Comparison of ENCODE assay signal across 33 cellular contexts in genomic region chr9:2320632-2321031, GRCh38.
"Had no signal": no experiment of that assay in that cellular context is flagged by ENCODE, and none has a peak within 500 bp of the region (broad histone marks: within the 10 kb centered on the region; RNA-seq: fewer than 3 reads in every experiment).

No MANE protein-coding gene starts in this region.

- DNase-seq: activated B cell treated with CpG ODN at 0.5 μM for 24 hours; activated CD4-positive, alpha-beta memory T cell treated with anti-CD3 and anti-CD28 coated beads for 36 hours; activated CD4-positive, alpha-beta T cell treated with anti-CD3 and anti-CD28 coated beads for 36 hours; activated CD4-positive, alpha-beta T cell treated with anti-CD3 and anti-CD28 coated beads, Interleukin-2, amount 10 ng/mL, durations not matched to agents 24 days and 14 days; activated CD4-positive, CD25-positive, alpha-beta regulatory T cell treated with anti-CD3 and anti-CD28 coated beads, Interleukin-2, amount 50 U/mL, for 72 hours; activated CD8-positive, alpha-beta memory T cell treated with anti-CD3 and anti-CD28 coated beads, Interleukin-2, amount 10 ng/mL, durations not matched to agents 7 days and 5 days; activated CD8-positive, alpha-beta memory T cell treated with anti-CD3 and anti-CD28 coated beads, Interleukin-2, amount 50 U/mL, for 4 hours; activated CD8-positive, alpha-beta T cell treated with anti-CD3 and anti-CD28 coated beads, Interleukin-2, amount 10 ng/mL, durations not matched to agents 7 days and 5 days; activated effector memory CD4-positive, alpha-beta T cell treated with anti-CD3 and anti-CD28 coated beads, Interleukin-2, amount 50 U/mL, for 16 hours; activated naive CD4-positive, alpha-beta T cell treated with anti-CD3 and anti-CD28 coated beads for 36 hours; activated naive CD8-positive, alpha-beta T cell treated with anti-CD3 and anti-CD28 coated beads for 36 hours; activated naive CD8-positive, alpha-beta T cell treated with anti-CD3 and anti-CD28 coated beads, Interleukin-2, amount 50 U/mL, for 24 hours; activated T-cell treated with anti-CD3 and anti-CD28 coated beads, Interleukin-2, amount 50 U/mL, for 1 hour; activated T-cell treated with anti-CD3 and anti-CD28 coated beads, Interleukin-2, amount 50 U/mL, for 48 hours; adrenal gland; amygdala; aorta; central memory CD4-positive, alpha-beta T cell; cerebellar nuclear complex; colonic mucosa; effector CD8-positive, alpha-beta T cell; foreskin melanocyte; heart right ventricle; T-helper 17 cell; T1000; WERI-Rb-1 had no signal

- H3K4me3 ChIP-seq: adrenal gland, breast epithelium, cardiac muscle cell, colonic mucosa, gastroesophageal sphincter, heart right ventricle, hepatocyte had no signal

- H3K9me3 ChIP-seq: adrenal gland, breast epithelium, colonic mucosa had no signal

- H3K36me3 ChIP-seq: adrenal gland, breast epithelium, cardiac muscle cell, colonic mucosa, gastroesophageal sphincter, heart right ventricle, WERI-Rb-1 had no signal

- H3K4me1 ChIP-seq: adrenal gland, breast epithelium, colonic mucosa, gastroesophageal sphincter, heart right ventricle had no signal

- H3K27me3 ChIP-seq: adrenal gland, breast epithelium, cardiac muscle cell, colonic mucosa, gastroesophageal sphincter, heart right ventricle, hepatocyte had no signal

- H3K4me2 ChIP-seq: hepatocyte had no signal

- H3K27ac ChIP-seq: adrenal gland, breast epithelium, cardiac muscle cell, colonic mucosa, epithelial cell of prostate, gastroesophageal sphincter, heart right ventricle, hepatocyte, WERI-Rb-1 had no signal

- H3K79me2 ChIP-seq: hepatocyte had no signal

- FAIRE-seq: endometrium, endothelial cell of umbilical vein had no signal

- ATAC-seq: activated CD4-positive, alpha-beta T cell treated with anti-CD3 and anti-CD28 coated beads for 36 hours; activated CD8-positive, alpha-beta memory T cell treated with anti-CD3 and anti-CD28 coated beads, Interleukin-2, amount 10 ng/mL, durations not matched to agents 7 days and 5 days; activated CD8-positive, alpha-beta T cell treated with anti-CD3 and anti-CD28 coated beads, Interleukin-2, amount 10 ng/mL, durations not matched to agents 7 days and 5 days; activated naive CD8-positive, alpha-beta T cell treated with anti-CD3 and anti-CD28 coated beads, Interleukin-2, amount 50 U/mL, for 24 hours; gastroesophageal sphincter; heart right ventricle; T-helper 17 cell had no signal

- H2AFZ ChIP-seq: hepatocyte had no signal
